22 cellular contexts compared by ENCODE assay signal in genomic region chr17:51189628-51190027, GRCh38. TPM values are rescaled to one million over a fixed set of nuclear protein-coding genes. Genes with fewer than 3 reads are reported as not detected.
A peak's percentile ranks its signal among the peaks of the same experiment; 100 is the strongest.
DNase-seq lines count a peak whose midpoint lies in the region; ATAC-seq and TF ChIP-seq lines count a peak whose summit lies in the region.
"Had no signal": no experiment of that assay in that cellular context is flagged by ENCODE, and none has a peak within 500 bp of the region (broad histone marks: within the 10 kb centered on the region; RNA-seq: fewer than 3 reads in every experiment).

No MANE protein-coding gene starts in this region.

- peaks cover 41% of the 10 kb centered on the region for H3K36me3 Mint-ChIP-seq in activated CD4-positive, alpha-beta T cell treated with anti-CD3 and anti-CD28 coated beads, Interleukin-2, amount 10 ng/mL, durations not matched to agents 24 days and 14 days (ENCODE audit: low read depth)
- H3K36me3 Mint-ChIP-seq in activated CD4-positive, alpha-beta T cell treated with anti-CD3 and anti-CD28 coated beads, Interleukin-2, amount 10 ng/mL, durations not matched to agents 7 days and 5 days (ENCODE audit: low read depth) = peaks cover 41% of the 10 kb centered on the region
- H3K36me3 Mint-ChIP-seq in activated naive CD8-positive, alpha-beta T cell treated with anti-CD3 and anti-CD28 coated beads, Interleukin-2, amount 50 U/mL, for 24 hours (ENCODE audit: low read depth) = peaks cover 24% of the 10 kb centered on the region

- 68% methylated on average over 1 of the region's 1 CpG for WGBS in liver

- H3K4me3 ChIP-seq in liver (ENCODE audit: low read depth in 1 of 3, low read length in 3 of 3) (no peak overlapping the region), skeletal muscle tissue (ENCODE audit: low read length in 3 of 3) (no peak overlapping the region)
- H3K4me3 ChIP-seq: MG63 had no signal

- intact Hi-C loops in activated CD4-positive, alpha-beta T cell treated with anti-CD3 and anti-CD28 coated beads, Interleukin-2, amount 10 ng/mL, durations not matched to agents 24 days and 14 days (cut with micrococcal nuclease) = no loop called here

- H3K27ac ChIP-seq in liver (ENCODE audit: low read depth in 1 of 2, low read length in 2 of 2) (peak overlapping the region; percentile 28 to 32), skeletal muscle tissue (ENCODE audit: low read depth, low read length) (peak overlapping the region; percentile 15)
- H3K27ac ChIP-seq: epithelial cell of prostate, neutrophil, RWPE1, WERI-Rb-1 had no signal

- DNase-seq in activated CD4-positive, alpha-beta T cell treated with anti-CD3 and anti-CD28 coated beads, Interleukin-2, amount 10 ng/mL, durations not matched to agents 24 days and 14 days = peak; percentile 47
- no peak for DNase-seq in activated CD4-positive, alpha-beta T cell treated with anti-CD3 and anti-CD28 coated beads, Interleukin-2, amount 10 ng/mL, durations not matched to agents 7 days and 5 days
- DNase-seq in activated naive CD8-positive, alpha-beta T cell treated with anti-CD3 and anti-CD28 coated beads, Interleukin-2, amount 50 U/mL, for 24 hours = no peak
- DNase-seq in SHP77 (lab: John Stamatoyannopoulos, UW) = no peak
- DNase-seq in NCI-H1105 (lab: John Stamatoyannopoulos, UW) = no peak
- DNase-seq: activated CD8-positive, alpha-beta T cell treated with anti-CD3 and anti-CD28 coated beads, Interleukin-2, amount 10 ng/mL, durations not matched to agents 7 days and 5 days; activated naive CD4-positive, alpha-beta T cell treated with anti-CD3 and anti-CD28 coated beads for 36 hours; BE2C; hippocampal formation; left ventricle myocardium superior; MG63; NCI-H1436; NCI-H526; stimulated activated CD4-positive, alpha-beta T cell treated with anti-CD3 and anti-CD28 coated beads, Interleukin-12 subunit alpha, Interleukin-12 subunit beta, amount 100 ng/mL, for 4 hours; WERI-Rb-1 had no signal

- H3K9ac ChIP-seq in liver (ENCODE audit: low read depth in 1 of 2, low read length in 2 of 2) = no peak overlapping the region
- no peak overlapping the region for H3K9ac ChIP-seq in skeletal muscle tissue (ENCODE audit: low read depth in 1 of 3, low read length in 3 of 3)

- CTCF ChIA-PET in activated CD4-positive, alpha-beta T cell treated with anti-CD3 and anti-CD28 coated beads, Interleukin-2, amount 10 ng/mL, durations not matched to agents 7 days and 5 days (lab: Charles Lee) = interaction anchor here (0.5 kb wide), 1 partner anchor 1250 kb away, joined by 3 read pairs; no protein-coding TSS in a partner anchor

- no peak overlapping the region for H3K4me3 Mint-ChIP-seq in activated CD4-positive, alpha-beta T cell treated with anti-CD3 and anti-CD28 coated beads, Interleukin-2, amount 10 ng/mL, durations not matched to agents 24 days and 14 days
- no peak overlapping the region for H3K4me3 Mint-ChIP-seq in activated CD4-positive, alpha-beta T cell treated with anti-CD3 and anti-CD28 coated beads, Interleukin-2, amount 10 ng/mL, durations not matched to agents 7 days and 5 days
- no peak overlapping the region for H3K4me3 Mint-ChIP-seq in activated naive CD8-positive, alpha-beta T cell treated with anti-CD3 and anti-CD28 coated beads, Interleukin-2, amount 50 U/mL, for 24 hours
- H3K4me3 Mint-ChIP-seq: activated CD8-positive, alpha-beta T cell treated with anti-CD3 and anti-CD28 coated beads, Interleukin-2, amount 10 ng/mL, durations not matched to agents 7 days and 5 days; activated naive CD4-positive, alpha-beta T cell treated with anti-CD3 and anti-CD28 coated beads for 36 hours had no signal

- no peak for ATAC-seq in activated naive CD8-positive, alpha-beta T cell treated with anti-CD3 and anti-CD28 coated beads, Interleukin-2, amount 50 U/mL, for 24 hours
- no peak for ATAC-seq in HG02642 (IDR thresholded peaks at IDR 0.05; ENCODE audit: poor library complexity, unreplicated experiment)
- ATAC-seq: activated CD8-positive, alpha-beta T cell treated with anti-CD3 and anti-CD28 coated beads, Interleukin-2, amount 10 ng/mL, durations not matched to agents 7 days and 5 days; left ventricle myocardium superior; SK-N-SH treated with all-trans-retinoic acid at 6 μM for 48 hours had no signal

- H3K9me3 Mint-ChIP-seq in activated CD4-positive, alpha-beta T cell treated with anti-CD3 and anti-CD28 coated beads, Interleukin-2, amount 10 ng/mL, durations not matched to agents 24 days and 14 days = no peaks in the 10 kb centered on the region
- H3K9me3 Mint-ChIP-seq in activated CD4-positive, alpha-beta T cell treated with anti-CD3 and anti-CD28 coated beads, Interleukin-2, amount 10 ng/mL, durations not matched to agents 7 days and 5 days = no peaks in the 10 kb centered on the region
- no peaks in the 10 kb centered on the region for H3K9me3 Mint-ChIP-seq in activated naive CD8-positive, alpha-beta T cell treated with anti-CD3 and anti-CD28 coated beads, Interleukin-2, amount 50 U/mL, for 24 hours
- H3K9me3 Mint-ChIP-seq: activated naive CD4-positive, alpha-beta T cell treated with anti-CD3 and anti-CD28 coated beads for 36 hours had no signal

- H3K27me3 Mint-ChIP-seq in activated CD4-positive, alpha-beta T cell treated with anti-CD3 and anti-CD28 coated beads, Interleukin-2, amount 10 ng/mL, durations not matched to agents 24 days and 14 days = no peaks in the 10 kb centered on the region
- H3K27me3 Mint-ChIP-seq in activated CD4-positive, alpha-beta T cell treated with anti-CD3 and anti-CD28 coated beads, Interleukin-2, amount 10 ng/mL, durations not matched to agents 7 days and 5 days = no peaks in the 10 kb centered on the region
- no peaks in the 10 kb centered on the region for H3K27me3 Mint-ChIP-seq in activated naive CD8-positive, alpha-beta T cell treated with anti-CD3 and anti-CD28 coated beads, Interleukin-2, amount 50 U/mL, for 24 hours

- POLR2A ChIA-PET in activated CD4-positive, alpha-beta T cell treated with anti-CD3 and anti-CD28 coated beads, Interleukin-2, amount 10 ng/mL, durations not matched to agents 7 days and 5 days (lab: Charles Lee) = no interaction called here

- H3K4me1 Mint-ChIP-seq in activated CD4-positive, alpha-beta T cell treated with anti-CD3 and anti-CD28 coated beads, Interleukin-2, amount 10 ng/mL, durations not matched to agents 24 days and 14 days = peaks cover 5% of the 10 kb centered on the region
- peaks cover 6% of the 10 kb centered on the region for H3K4me1 Mint-ChIP-seq in activated CD4-positive, alpha-beta T cell treated with anti-CD3 and anti-CD28 coated beads, Interleukin-2, amount 10 ng/mL, durations not matched to agents 7 days and 5 days
- H3K4me1 Mint-ChIP-seq in activated naive CD8-positive, alpha-beta T cell treated with anti-CD3 and anti-CD28 coated beads, Interleukin-2, amount 50 U/mL, for 24 hours = no peaks in the 10 kb centered on the region

- H3K27ac Mint-ChIP-seq in activated CD4-positive, alpha-beta T cell treated with anti-CD3 and anti-CD28 coated beads, Interleukin-2, amount 10 ng/mL, durations not matched to agents 24 days and 14 days = peak overlapping the region; percentile 34
- no peak overlapping the region for H3K27ac Mint-ChIP-seq in activated CD4-positive, alpha-beta T cell treated with anti-CD3 and anti-CD28 coated beads, Interleukin-2, amount 10 ng/mL, durations not matched to agents 7 days and 5 days
- H3K27ac Mint-ChIP-seq in activated naive CD8-positive, alpha-beta T cell treated with anti-CD3 and anti-CD28 coated beads, Interleukin-2, amount 50 U/mL, for 24 hours = peak overlapping the region; percentile 32
- H3K27ac Mint-ChIP-seq: activated CD8-positive, alpha-beta T cell treated with anti-CD3 and anti-CD28 coated beads, Interleukin-2, amount 10 ng/mL, durations not matched to agents 7 days and 5 days; activated naive CD4-positive, alpha-beta T cell treated with anti-CD3 and anti-CD28 coated beads for 36 hours had no signal

- no peak for TF ChIP-seq CTCF in liver (IDR thresholded peaks at IDR 0.05; ENCODE audit: low read depth, low read length, missing input control)

- TF ChIP-seq RAD21 in liver (IDR thresholded peaks at IDR 0.05) = no peak

- H3K27me3 ChIP-seq in liver (ENCODE audit: control insufficient read depth in 4 of 4, insufficient read depth in 4 of 4, low read length in 3 of 4) (no peaks in the 10 kb centered on the region), skeletal muscle tissue (ENCODE audit: control insufficient read depth in 3 of 3, insufficient read depth in 3 of 3, low read length in 3 of 3) (no peaks in the 10 kb centered on the region)
- H3K27me3 ChIP-seq: BE2C, MG63, neutrophil had no signal

- H3K4me1 ChIP-seq in liver (ENCODE audit: control insufficient read depth in 4 of 4, insufficient read depth in 4 of 4, low read length in 3 of 4) = peaks cover 0 to 1% (median 0%) of the 10 kb centered on the region in 4 donors
- H3K4me1 ChIP-seq in skeletal muscle tissue (ENCODE audit: control insufficient read depth in 3 of 3, insufficient read depth in 3 of 3, low read length in 3 of 3) = no peaks in the 10 kb centered on the region

- peaks cover 5 to 44% (median 31%) of the 10 kb centered on the region in 4 donors for H3K36me3 ChIP-seq in liver (ENCODE audit: control insufficient read depth in 4 of 4, insufficient read depth in 3 of 4, low read depth in 1 of 4, low read length in 3 of 4)
- H3K36me3 ChIP-seq in skeletal muscle tissue (ENCODE audit: control insufficient read depth in 3 of 3, insufficient read depth in 3 of 3, low read length in 3 of 3) = peaks cover 16 to 44% (median 35%) of the 10 kb centered on the region in 3 donors

- H3K9me3 ChIP-seq in liver (ENCODE audit: control insufficient read depth in 4 of 4, low read length in 3 of 4) (no peaks in the 10 kb centered on the region), skeletal muscle tissue (ENCODE audit: control insufficient read depth in 3 of 3, low read length in 3 of 3) (no peaks in the 10 kb centered on the region)
- H3K9me3 ChIP-seq: BE2C, MG63, neutrophil had no signal

TF ChIP-seq in liver, 16 proteins besides CTCF, POLR2A, EP300 and RAD21 (continues in another document):
- TF ChIP-seq NR2F2 (IDR thresholded peaks at IDR 0.05) (no peak), FOXA2 (IDR thresholded peaks at IDR 0.05) (no peak), SP1 (IDR thresholded peaks at IDR 0.05) (no peak)

RNA-seq across cellular contexts. Expression of gene NME2, which starts 23.4 kb away (rescaled TPM):
- 752 and 795 TPM in 2 replicates for total RNA-seq in activated CD4-positive, alpha-beta T cell treated with anti-CD3 and anti-CD28 coated beads, Interleukin-2, amount 10 ng/mL, durations not matched to agents 24 days and 14 days
- 100 to 1,000 TPM; 368 to 415 TPM for total RNA-seq in activated CD4-positive, alpha-beta T cell treated with anti-CD3 and anti-CD28 coated beads, Interleukin-2, amount 10 ng/mL, durations not matched to agents 7 days and 5 days
- total RNA-seq in liver (100 to 1,000 TPM; 170 to 182 TPM), skeletal muscle tissue (240 TPM)
- 100 to 1,000 TPM; 202 to 310 TPM for polyA plus RNA-seq in liver

RNA-seq across cellular contexts. Expression of gene NME1, which starts 36.3 kb away (rescaled TPM):
- total RNA-seq in activated CD4-positive, alpha-beta T cell treated with anti-CD3 and anti-CD28 coated beads, Interleukin-2, amount 10 ng/mL, durations not matched to agents 24 days and 14 days = 447 and 455 TPM in 2 replicates
- 100 to 1,000 TPM; 104 to 107 TPM for total RNA-seq in activated CD4-positive, alpha-beta T cell treated with anti-CD3 and anti-CD28 coated beads, Interleukin-2, amount 10 ng/mL, durations not matched to agents 7 days and 5 days
- 10 to 100 TPM; 26.7 to 30.9 TPM for total RNA-seq in liver
- polyA plus RNA-seq in liver = 10 to 100 TPM; 83.8 to 97.3 TPM
- 44.9 TPM for total RNA-seq in skeletal muscle tissue
